12 cellular contexts compared by ENCODE assay signal in the genomic region with DNA sequence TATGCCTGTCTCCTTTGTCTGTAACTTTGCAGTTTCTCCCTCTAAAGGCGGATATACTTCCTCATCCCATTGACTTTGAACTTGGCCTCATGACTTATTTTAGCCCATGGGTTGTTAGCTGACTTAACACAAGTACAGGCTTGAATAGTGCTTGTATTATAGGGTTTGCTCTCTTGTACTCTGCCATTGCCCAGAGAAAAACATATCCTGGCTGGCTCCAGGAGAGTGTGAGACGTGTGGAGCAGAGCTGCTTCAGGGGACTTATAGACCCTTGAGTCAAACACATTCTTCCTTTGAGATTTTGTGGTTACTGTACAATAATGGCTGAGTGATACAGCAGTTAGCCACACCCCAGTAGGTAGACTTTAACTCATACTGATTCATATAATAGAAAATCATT.
DNase-seq lines count a peak whose midpoint lies in the region; ATAC-seq and TF ChIP-seq lines count a peak whose summit lies in the region.
"Had no signal": no experiment of that assay in that cellular context is flagged by ENCODE, and none has a peak within 500 bp of the region (broad histone marks: within the 10 kb centered on the region; RNA-seq: fewer than 3 reads in every experiment).

No MANE protein-coding gene starts in this region.

- CTCF ChIA-PET in activated CD4-positive, alpha-beta T cell treated with anti-CD3 and anti-CD28 coated beads for 36 hours (lab: Charles Lee) = no interaction called here

- H3K27me3 ChIP-seq in RWPE2 (ENCODE audit: insufficient read depth, poor library complexity, severe bottlenecking) = no peaks in the 10 kb centered on the region
- no peaks in the 10 kb centered on the region for H3K27me3 ChIP-seq in foreskin keratinocyte
- H3K27me3 ChIP-seq: MG63, stomach had no signal

- H3K9me3 ChIP-seq in RWPE2 (ENCODE audit: severe bottlenecking) = no peaks in the 10 kb centered on the region
- H3K9me3 ChIP-seq: A549, MG63, stomach had no signal

- peak; percentile 30 for ATAC-seq in activated CD4-positive, alpha-beta T cell treated with anti-CD3 and anti-CD28 coated beads for 36 hours
- ATAC-seq in RWPE2 (ENCODE audit: low read depth) (peak; percentile 75), foreskin keratinocyte (peak; percentile 82)
- ATAC-seq in stimulated activated effector memory CD8-positive, alpha-beta T cell treated with anti-CD3 and anti-CD28 coated beads, Interleukin-12 subunit alpha, Interleukin-12 subunit beta, amount 100 ng/mL, for 72 hours = peak; percentile 80
- no peak for ATAC-seq in stimulated activated naive B cell treated with anti-CD40 and anti-IgM and Interleukin-4, amounts not matched to agents 10 μg/mL and 1 μg/mL and 100 μg/mL, for 72 hours (replicated peaks)

- no peaks in the 10 kb centered on the region for H3K36me3 Mint-ChIP-seq in activated CD4-positive, alpha-beta T cell treated with anti-CD3 and anti-CD28 coated beads for 36 hours (ENCODE audit: low read depth)
- no peaks in the 10 kb centered on the region for H3K36me3 Mint-ChIP-seq in activated CD4-positive, alpha-beta T cell treated with anti-CD3 and anti-CD28 coated beads, Interleukin-2, amount 10 ng/mL, durations not matched to agents 24 days and 14 days (ENCODE audit: low read depth)
- H3K36me3 Mint-ChIP-seq in stimulated activated effector memory CD8-positive, alpha-beta T cell treated with anti-CD3 and anti-CD28 coated beads, Interleukin-12 subunit alpha, Interleukin-12 subunit beta, amount 100 ng/mL, for 72 hours = no peaks in the 10 kb centered on the region
- H3K36me3 Mint-ChIP-seq in stimulated activated naive B cell treated with anti-CD40 and anti-IgM and Interleukin-4, amounts not matched to agents 10 μg/mL and 1 μg/mL and 100 μg/mL, for 72 hours = no peaks in the 10 kb centered on the region

- H3K4me1 Mint-ChIP-seq in activated CD4-positive, alpha-beta T cell treated with anti-CD3 and anti-CD28 coated beads for 36 hours = peaks cover 50% of the 10 kb centered on the region
- H3K4me1 Mint-ChIP-seq in activated CD4-positive, alpha-beta T cell treated with anti-CD3 and anti-CD28 coated beads, Interleukin-2, amount 10 ng/mL, durations not matched to agents 24 days and 14 days = peaks cover 39% of the 10 kb centered on the region
- peaks cover 44% of the 10 kb centered on the region for H3K4me1 Mint-ChIP-seq in stimulated activated effector memory CD8-positive, alpha-beta T cell treated with anti-CD3 and anti-CD28 coated beads, Interleukin-12 subunit alpha, Interleukin-12 subunit beta, amount 100 ng/mL, for 72 hours
- peaks cover 10 to 19% of the 10 kb centered on the region in 2 donors for H3K4me1 Mint-ChIP-seq in stimulated activated naive B cell treated with anti-CD40 and anti-IgM and Interleukin-4, amounts not matched to agents 10 μg/mL and 1 μg/mL and 100 μg/mL, for 72 hours

- H3K27me3 Mint-ChIP-seq in activated CD4-positive, alpha-beta T cell treated with anti-CD3 and anti-CD28 coated beads for 36 hours = no peaks in the 10 kb centered on the region
- H3K27me3 Mint-ChIP-seq in activated CD4-positive, alpha-beta T cell treated with anti-CD3 and anti-CD28 coated beads, Interleukin-2, amount 10 ng/mL, durations not matched to agents 24 days and 14 days = no peaks in the 10 kb centered on the region
- no peaks in the 10 kb centered on the region for H3K27me3 Mint-ChIP-seq in stimulated activated naive B cell treated with anti-CD40 and anti-IgM and Interleukin-4, amounts not matched to agents 10 μg/mL and 1 μg/mL and 100 μg/mL, for 72 hours

- no peaks in the 10 kb centered on the region for H3K36me3 ChIP-seq in RWPE2 (ENCODE audit: low read depth)
- H3K36me3 ChIP-seq: MG63, stomach had no signal

- H3K4me3 ChIP-seq in RWPE2 (ENCODE audit: severe bottlenecking) = no peak overlapping the region
- H3K4me3 ChIP-seq: A549, MG63, stomach had no signal

- TF ChIP-seq CTCF in RWPE2 (IDR thresholded peaks at IDR 0.05; ENCODE audit: poor library complexity, severe bottlenecking) (no peak), foreskin keratinocyte (conservative IDR thresholded peaks at IDR 0.05) (no peak)

- H3K27ac Mint-ChIP-seq in activated CD4-positive, alpha-beta T cell treated with anti-CD3 and anti-CD28 coated beads for 36 hours = peak overlapping the region; percentile 28
- H3K27ac Mint-ChIP-seq in activated CD4-positive, alpha-beta T cell treated with anti-CD3 and anti-CD28 coated beads, Interleukin-2, amount 10 ng/mL, durations not matched to agents 24 days and 14 days = no peak overlapping the region
- H3K27ac Mint-ChIP-seq in stimulated activated effector memory CD8-positive, alpha-beta T cell treated with anti-CD3 and anti-CD28 coated beads, Interleukin-12 subunit alpha, Interleukin-12 subunit beta, amount 100 ng/mL, for 72 hours = peak overlapping the region; percentile 83
- no peak overlapping the region for H3K27ac Mint-ChIP-seq in stimulated activated naive B cell treated with anti-CD40 and anti-IgM and Interleukin-4, amounts not matched to agents 10 μg/mL and 1 μg/mL and 100 μg/mL, for 72 hours

- H3K4me1 ChIP-seq in RWPE2 (ENCODE audit: insufficient read depth, poor library complexity, severe bottlenecking) (peaks cover 36% of the 10 kb centered on the region), foreskin keratinocyte (peaks cover 40% of the 10 kb centered on the region)

- intact Hi-C loops in activated CD4-positive, alpha-beta T cell treated with anti-CD3 and anti-CD28 coated beads for 36 hours (cut with DNase I, micrococcal nuclease) = loop anchor here (2.0 to 5.0 kb wide), 4 partner anchors 64 to 336 kb away; no protein-coding TSS in a partner anchor
- intact Hi-C loops in activated CD4-positive, alpha-beta T cell treated with anti-CD3 and anti-CD28 coated beads, Interleukin-2, amount 10 ng/mL, durations not matched to agents 24 days and 14 days (cut with micrococcal nuclease) = loop anchor here (5.0 kb wide), 3 partner anchors 64 to 481 kb away; no protein-coding TSS in a partner anchor

- no peak for DNase-seq in activated CD4-positive, alpha-beta T cell treated with anti-CD3 and anti-CD28 coated beads for 36 hours
- DNase-seq in activated CD4-positive, alpha-beta T cell treated with anti-CD3 and anti-CD28 coated beads, Interleukin-2, amount 10 ng/mL, durations not matched to agents 24 days and 14 days = no peak
- DNase-seq in RWPE2 (ENCODE audit: low spot score) (no peak), foreskin keratinocyte (peak; percentile 85 to 95), NCI-H146 treated with DMSO at 0.1 percent for 48 hours (lab: John Stamatoyannopoulos, UW; ENCODE audit: unreplicated experiment) (no peak)
- no peak for DNase-seq in stimulated activated effector memory CD8-positive, alpha-beta T cell treated with anti-CD3 and anti-CD28 coated beads, Interleukin-12 subunit alpha, Interleukin-12 subunit beta, amount 100 ng/mL, for 72 hours (ENCODE audit: low spot score in 2 of 2)
- DNase-seq in stimulated activated naive B cell treated with anti-CD40 and anti-IgM and Interleukin-4, amounts not matched to agents 10 μg/mL and 1 μg/mL and 100 μg/mL, for 72 hours = no peak
- no peak for DNase-seq in stimulated activated CD4-positive, alpha-beta T cell treated with anti-CD3 and anti-CD28 coated beads, Interleukin-2, amount 100 ng/mL, for 24 hours
- DNase-seq: activated effector memory CD4-positive, alpha-beta T cell treated with anti-CD3 and anti-CD28 coated beads, Interleukin-2, amount 50 U/mL, for 16 hours; stomach had no signal

- no peak overlapping the region for H3K4me3 Mint-ChIP-seq in activated CD4-positive, alpha-beta T cell treated with anti-CD3 and anti-CD28 coated beads for 36 hours
- no peak overlapping the region for H3K4me3 Mint-ChIP-seq in activated CD4-positive, alpha-beta T cell treated with anti-CD3 and anti-CD28 coated beads, Interleukin-2, amount 10 ng/mL, durations not matched to agents 24 days and 14 days
- peak overlapping the region; percentile 14 for H3K4me3 Mint-ChIP-seq in stimulated activated effector memory CD8-positive, alpha-beta T cell treated with anti-CD3 and anti-CD28 coated beads, Interleukin-12 subunit alpha, Interleukin-12 subunit beta, amount 100 ng/mL, for 72 hours
- no peak overlapping the region for H3K4me3 Mint-ChIP-seq in stimulated activated naive B cell treated with anti-CD40 and anti-IgM and Interleukin-4, amounts not matched to agents 10 μg/mL and 1 μg/mL and 100 μg/mL, for 72 hours

- H3K9me3 Mint-ChIP-seq in activated CD4-positive, alpha-beta T cell treated with anti-CD3 and anti-CD28 coated beads for 36 hours (ENCODE audit: low read depth) = no peaks in the 10 kb centered on the region
- no peaks in the 10 kb centered on the region for H3K9me3 Mint-ChIP-seq in activated CD4-positive, alpha-beta T cell treated with anti-CD3 and anti-CD28 coated beads, Interleukin-2, amount 10 ng/mL, durations not matched to agents 24 days and 14 days
- H3K9me3 Mint-ChIP-seq in stimulated activated effector memory CD8-positive, alpha-beta T cell treated with anti-CD3 and anti-CD28 coated beads, Interleukin-12 subunit alpha, Interleukin-12 subunit beta, amount 100 ng/mL, for 72 hours = no peaks in the 10 kb centered on the region
- H3K9me3 Mint-ChIP-seq in stimulated activated naive B cell treated with anti-CD40 and anti-IgM and Interleukin-4, amounts not matched to agents 10 μg/mL and 1 μg/mL and 100 μg/mL, for 72 hours = no peaks in the 10 kb centered on the region

- POLR2A ChIA-PET in activated CD4-positive, alpha-beta T cell treated with anti-CD3 and anti-CD28 coated beads for 36 hours (lab: Charles Lee) = no interaction called here

- H3K27ac ChIP-seq in RWPE2 (ENCODE audit: poor library complexity, severe bottlenecking) = peak overlapping the region; percentile 73
- H3K27ac ChIP-seq in foreskin keratinocyte = peak overlapping the region; percentile 96

Comparison
In these comparisons a context has a peak if more than half of its experiments do, and no peak if none do; other contexts are left out.
1. H3K27ac Mint-ChIP-seq: peak in activated CD4-positive, alpha-beta T cell treated with anti-CD3 and anti-CD28 coated beads for 36 hours (single experiment) and stimulated activated effector memory CD8-positive, alpha-beta T cell treated with anti-CD3 and anti-CD28 coated beads, Interleukin-12 subunit alpha, Interleukin-12 subunit beta, amount 100 ng/mL, for 72 hours (single experiment); none in activated CD4-positive, alpha-beta T cell treated with anti-CD3 and anti-CD28 coated beads, Interleukin-2, amount 10 ng/mL, durations not matched to agents 24 days and 14 days (single experiment) and stimulated activated naive B cell treated with anti-CD40 and anti-IgM and Interleukin-4, amounts not matched to agents 10 μg/mL and 1 μg/mL and 100 μg/mL, for 72 hours (single experiment).
2. ATAC-seq: peak in activated CD4-positive, alpha-beta T cell treated with anti-CD3 and anti-CD28 coated beads for 36 hours (single experiment), RWPE2 (single experiment), foreskin keratinocyte (single experiment) and stimulated activated effector memory CD8-positive, alpha-beta T cell treated with anti-CD3 and anti-CD28 coated beads, Interleukin-12 subunit alpha, Interleukin-12 subunit beta, amount 100 ng/mL, for 72 hours (single experiment); none in stimulated activated naive B cell treated with anti-CD40 and anti-IgM and Interleukin-4, amounts not matched to agents 10 μg/mL and 1 μg/mL and 100 μg/mL, for 72 hours (0 of 2).
3. DNase-seq: peak in foreskin keratinocyte (2 of 2); none in activated CD4-positive, alpha-beta T cell treated with anti-CD3 and anti-CD28 coated beads for 36 hours (single experiment), activated CD4-positive, alpha-beta T cell treated with anti-CD3 and anti-CD28 coated beads, Interleukin-2, amount 10 ng/mL, durations not matched to agents 24 days and 14 days (single experiment), RWPE2 (single experiment), stimulated activated effector memory CD8-positive, alpha-beta T cell treated with anti-CD3 and anti-CD28 coated beads, Interleukin-12 subunit alpha, Interleukin-12 subunit beta, amount 100 ng/mL, for 72 hours (0 of 2), stimulated activated naive B cell treated with anti-CD40 and anti-IgM and Interleukin-4, amounts not matched to agents 10 μg/mL and 1 μg/mL and 100 μg/mL, for 72 hours (single experiment), NCI-H146 treated with DMSO at 0.1 percent for 48 hours (single experiment) and stimulated activated CD4-positive, alpha-beta T cell treated with anti-CD3 and anti-CD28 coated beads, Interleukin-2, amount 100 ng/mL, for 24 hours (0 of 2).